In genomic region chr5:144467795-144468194, GRCh38 we compare ENCODE assay signal across 8 cellular contexts.
DNase-seq lines count a peak whose midpoint lies in the region; ATAC-seq and TF ChIP-seq lines count a peak whose summit lies in the region.

No MANE protein-coding gene starts in this region.

- intact Hi-C loops in adrenal gland (cut with DNase I): no loop called here

- H3K36me3 Mint-ChIP-seq in activated T-cell treated with anti-CD3 and anti-CD28 coated beads, Interleukin-2, amount 50 U/mL, for 4 hours (ENCODE audit: insufficient read depth): no peaks in the 10 kb centered on the region

- TF ChIP-seq POLR2A in NB4 (IDR thresholded peaks at IDR 0.05; ENCODE audit: extremely low read depth, insufficient read length) (no peak), adrenal gland (IDR thresholded peaks at IDR 0.05) (no peak)

- H3K27ac ChIP-seq in adrenal gland: no peak overlapping the region

- H3K27me3 ChIP-seq in adrenal gland: no peaks in the 10 kb centered on the region

- H3K4me3 Mint-ChIP-seq in activated T-cell treated with anti-CD3 and anti-CD28 coated beads, Interleukin-2, amount 50 U/mL, for 4 hours: no peak overlapping the region

- DNase-seq in DMS53 treated with DMSO at 0.1 percent for 48 hours (lab: John Stamatoyannopoulos, UW; ENCODE audit: unreplicated experiment) (peak; percentile 57), NB4 (ENCODE audit: low read depth) (peak; percentile 36), adrenal gland (peak in 3 of 7 donors; percentile 6 to 20 (median 8)), left lobe of liver (ENCODE audit: low spot score) (no peak), nucleus accumbens (lab: John Stamatoyannopoulos, UW) (no peak)
- DNase-seq in activated T-cell treated with anti-CD3 and anti-CD28 coated beads, Interleukin-2, amount 50 U/mL, for 4 hours: no peak
- no peak for DNase-seq in activated CD4-positive, CD25-positive, alpha-beta regulatory T cell (lab: John Stamatoyannopoulos, UW)

- no peaks in the 10 kb centered on the region for H3K9me3 Mint-ChIP-seq in activated T-cell treated with anti-CD3 and anti-CD28 coated beads, Interleukin-2, amount 50 U/mL, for 4 hours

- no peak overlapping the region for H3K4me3 ChIP-seq in NB4 (ENCODE audit: low read depth, low read length)
- no peak overlapping the region for H3K4me3 ChIP-seq in adrenal gland

- no peaks in the 10 kb centered on the region for H3K4me1 ChIP-seq in adrenal gland (replicated peaks in 1 of 2)

- 15 to 44% (median 34%) methylated on average over 2 of the region's 2 CpGs for WGBS in adrenal gland, 4 donors

- peak; percentile 55 for TF ChIP-seq CTCF in NB4 (IDR thresholded peaks at IDR 0.05; ENCODE audit: low read depth, low read length)
- peak in 4 of 6 experiments; percentile 6 to 23 (median 14) for TF ChIP-seq CTCF in adrenal gland (IDR thresholded peaks at IDR 0.05)

- ATAC-seq in left lobe of liver (peak; percentile 98), HG03565 (IDR thresholded peaks at IDR 0.05; ENCODE audit: unreplicated experiment) (no peak)
- no peak for ATAC-seq in activated T-cell treated with anti-CD3 and anti-CD28 coated beads, Interleukin-2, amount 50 U/mL, for 4 hours

- H3K9me3 ChIP-seq in adrenal gland (replicated peaks in 1 of 3): no peaks in the 10 kb centered on the region

- no peaks in the 10 kb centered on the region for H3K4me1 Mint-ChIP-seq in activated T-cell treated with anti-CD3 and anti-CD28 coated beads, Interleukin-2, amount 50 U/mL, for 4 hours (ENCODE audit: low read depth)

- H3K36me3 ChIP-seq in adrenal gland (replicated peaks in 1 of 2): no peaks in the 10 kb centered on the region

- no peaks in the 10 kb centered on the region for H3K27me3 Mint-ChIP-seq in activated T-cell treated with anti-CD3 and anti-CD28 coated beads, Interleukin-2, amount 50 U/mL, for 4 hours (ENCODE audit: low read depth)

Comparison
In these comparisons a context has a peak if more than half of its experiments do, and no peak if none do; other contexts are left out.
1. DNase-seq: peak in DMS53 treated with DMSO at 0.1 percent for 48 hours (single experiment) and NB4 (single experiment); none in left lobe of liver (single experiment), activated T-cell treated with anti-CD3 and anti-CD28 coated beads, Interleukin-2, amount 50 U/mL, for 4 hours (single experiment), nucleus accumbens (0 of 56) and activated CD4-positive, CD25-positive, alpha-beta regulatory T cell (0 of 4).